14 cellular contexts compared by ENCODE assay signal in the genomic region with DNA sequence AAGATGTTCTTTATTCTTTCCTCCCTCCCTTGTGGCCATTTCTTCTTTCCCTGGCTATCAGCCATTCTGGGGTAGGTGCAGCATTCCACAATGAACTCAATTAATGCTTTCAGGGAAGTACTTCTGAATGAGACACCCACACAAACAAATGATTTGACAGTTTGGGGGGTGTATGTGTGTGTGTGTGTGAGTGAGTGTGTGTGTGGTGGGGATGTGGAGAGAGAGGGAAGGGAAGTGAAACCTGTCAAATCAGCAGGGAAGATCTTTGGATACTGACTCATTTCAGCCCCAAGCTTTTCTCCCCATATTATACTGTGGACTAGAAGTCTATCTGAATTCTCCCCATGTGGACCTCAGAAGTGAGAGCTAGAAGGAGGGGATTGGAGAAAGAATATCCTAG.
DNase-seq lines count a peak whose midpoint lies in the region; ATAC-seq, FAIRE-seq and TF ChIP-seq lines count a peak whose summit lies in the region.
"Had no signal": no experiment of that assay in that cellular context is flagged by ENCODE, and none has a peak within 500 bp of the region (broad histone marks: within the 10 kb centered on the region; RNA-seq: fewer than 3 reads in every experiment).

No MANE protein-coding gene starts in this region.

- H3K27me3 ChIP-seq in right atrium auricular region (no peaks in the 10 kb centered on the region), upper lobe of left lung (no peaks in the 10 kb centered on the region)

- TF ChIP-seq CTCF in right atrium auricular region (IDR thresholded peaks at IDR 0.05), result no peak
- TF ChIP-seq CTCF in upper lobe of left lung (IDR thresholded peaks at IDR 0.05), result no peak

- peak; percentile 55 for ATAC-seq in Right ventricle myocardium superior (ENCODE audit: poor library complexity)
- peak; percentile 38 to 74 for ATAC-seq in upper lobe of left lung (ENCODE audit: low FRiP score in 2 of 2)
- no peak for ATAC-seq in left colon
- ATAC-seq in HG03469 (IDR thresholded peaks at IDR 0.05; ENCODE audit: unreplicated experiment), result no peak

- H3K27ac ChIP-seq in right atrium auricular region, result no peak overlapping the region
- H3K27ac ChIP-seq in upper lobe of left lung, result no peak overlapping the region

- peaks cover 0 to 20% of the 10 kb centered on the region in 2 donors for H3K4me1 ChIP-seq in right atrium auricular region
- peaks cover 0 to 3% (median 0%) of the 10 kb centered on the region in 4 donors for H3K4me1 ChIP-seq in upper lobe of left lung

- H3K4me3 ChIP-seq in right atrium auricular region, result no peak overlapping the region
- H3K4me3 ChIP-seq in upper lobe of left lung, result no peak overlapping the region

- H3K36me3 ChIP-seq in right atrium auricular region (no peaks in the 10 kb centered on the region), upper lobe of left lung (peaks cover 0 to 91% (median 47%) of the 10 kb centered on the region in 4 donors)

- TF ChIP-seq POLR2A in upper lobe of left lung (IDR thresholded peaks at IDR 0.05), result no peak

- no peak for TF ChIP-seq EP300 in upper lobe of left lung (IDR thresholded peaks at IDR 0.05)

- DNase-seq in Right ventricle myocardium superior (no peak), right atrium auricular region (ENCODE audit: low spot score) (no peak), SIG-M5 treated with dmso at 0.1 percent for 504 hours (lab: John Stamatoyannopoulos, UW; ENCODE audit: unreplicated experiment) (peak; percentile 91), iris pigment epithelial cell (ENCODE audit: low read depth) (peak; percentile 41), upper lobe of left lung (no peak), left colon (no peak), RCC 7860 (ENCODE audit: low spot score) (no peak)
- DNase-seq: activated naive CD4-positive, alpha-beta T cell treated with anti-CD3 and anti-CD28 coated beads for 36 hours; NCI-H1048; retina; stimulated activated CD4-positive, alpha-beta T cell treated with anti-CD3 and anti-CD28 coated beads, Interleukin-4, amount 100 ng/mL, for 24 hours had no signal

- intact Hi-C loops in Right ventricle myocardium superior (cut with DNase I) (no loop called here), left colon (cut with DNase I, micrococcal nuclease) (no loop called here)

- no peak for FAIRE-seq in RCC 7860 (lab: Jason Lieb, UNC)
- FAIRE-seq: A204.1, G401.6 had no signal

- H3K9me3 ChIP-seq in right atrium auricular region (no peaks in the 10 kb centered on the region), upper lobe of left lung (no peaks in the 10 kb centered on the region)

Comparison
In these comparisons a context has a peak if more than half of its experiments do, and no peak if none do; other contexts are left out.
1. ATAC-seq: peak in Right ventricle myocardium superior (single experiment) and upper lobe of left lung (2 of 2); none in left colon (single experiment) and HG03469 (single experiment).
2. DNase-seq: peak in SIG-M5 treated with dmso at 0.1 percent for 504 hours (single experiment) and iris pigment epithelial cell (single experiment); none in Right ventricle myocardium superior (single experiment), right atrium auricular region (single experiment), upper lobe of left lung (0 of 2), left colon (0 of 2) and RCC 7860 (single experiment).